ENCODE assay signal across 8 cellular contexts in genomic region chr20:42483694-42484303, GRCh38.
A peak's percentile ranks its signal among the peaks of the same experiment; 100 is the strongest.
DNase-seq lines count a peak whose midpoint lies in the region; FAIRE-seq and TF ChIP-seq lines count a peak whose summit lies in the region.

No MANE protein-coding gene starts in this region.

- POLR2A ChIA-PET in activated CD4-positive, alpha-beta memory T cell treated with anti-CD3 and anti-CD28 coated beads for 36 hours (lab: Charles Lee): no interaction called here
- POLR2A ChIA-PET in activated CD4-positive, alpha-beta memory T cell treated with anti-CD3 and anti-CD28 coated beads, Interleukin-2, amount 10 ng/mL, durations not matched to agents 7 days and 5 days (lab: Charles Lee): no interaction called here

- peak; percentile 10 for DNase-seq in activated CD4-positive, alpha-beta memory T cell treated with anti-CD3 and anti-CD28 coated beads for 36 hours
- no peak for DNase-seq in activated CD4-positive, alpha-beta memory T cell treated with anti-CD3 and anti-CD28 coated beads, Interleukin-2, amount 10 ng/mL, durations not matched to agents 7 days and 5 days
- DNase-seq in M059J (ENCODE audit: low read depth) (peak; percentile 9), endodermal cell (peak; percentile 93), small intestine (peak; percentile 32), GDM1 (lab: John Stamatoyannopoulos, UW) (no peak), NOMO-1 treated with DMSO at 0.1 percent for 48 hours (lab: John Stamatoyannopoulos, UW; ENCODE audit: unreplicated experiment) (no peak), NOMO-1 (lab: John Stamatoyannopoulos, UW; ENCODE audit: unreplicated experiment in 2 of 2) (no peak)

- H3K27me3 Mint-ChIP-seq in activated CD4-positive, alpha-beta memory T cell treated with anti-CD3 and anti-CD28 coated beads for 36 hours: no peaks in the 10 kb centered on the region
- H3K27me3 Mint-ChIP-seq in activated CD4-positive, alpha-beta memory T cell treated with anti-CD3 and anti-CD28 coated beads, Interleukin-2, amount 10 ng/mL, durations not matched to agents 7 days and 5 days: no peaks in the 10 kb centered on the region
- peaks cover 9% of the 10 kb centered on the region for H3K27me3 Mint-ChIP-seq in endodermal cell (ENCODE audit: insufficient read depth)

- no peaks in the 10 kb centered on the region for H3K36me3 Mint-ChIP-seq in activated CD4-positive, alpha-beta memory T cell treated with anti-CD3 and anti-CD28 coated beads for 36 hours
- H3K36me3 Mint-ChIP-seq in activated CD4-positive, alpha-beta memory T cell treated with anti-CD3 and anti-CD28 coated beads, Interleukin-2, amount 10 ng/mL, durations not matched to agents 7 days and 5 days (ENCODE audit: low read depth): no peaks in the 10 kb centered on the region
- H3K36me3 Mint-ChIP-seq in endodermal cell (ENCODE audit: low read depth): no peaks in the 10 kb centered on the region

- no peaks in the 10 kb centered on the region for H3K4me1 Mint-ChIP-seq in activated CD4-positive, alpha-beta memory T cell treated with anti-CD3 and anti-CD28 coated beads for 36 hours (ENCODE audit: low read depth)
- no peaks in the 10 kb centered on the region for H3K4me1 Mint-ChIP-seq in activated CD4-positive, alpha-beta memory T cell treated with anti-CD3 and anti-CD28 coated beads, Interleukin-2, amount 10 ng/mL, durations not matched to agents 7 days and 5 days
- H3K4me1 Mint-ChIP-seq in endodermal cell: no peaks in the 10 kb centered on the region

- peak; percentile 95 for TF ChIP-seq CTCF in endodermal cell (conservative IDR thresholded peaks at IDR 0.05)

- H3K4me3 ChIP-seq in endodermal cell (ENCODE audit: low read length): no peak overlapping the region
- no peak overlapping the region for H3K4me3 ChIP-seq in small intestine (ENCODE audit: low read depth in 1 of 2, low read length in 2 of 2)

- H3K9me3 Mint-ChIP-seq in activated CD4-positive, alpha-beta memory T cell treated with anti-CD3 and anti-CD28 coated beads for 36 hours: peaks cover 4% of the 10 kb centered on the region
- peaks cover 3% of the 10 kb centered on the region for H3K9me3 Mint-ChIP-seq in activated CD4-positive, alpha-beta memory T cell treated with anti-CD3 and anti-CD28 coated beads, Interleukin-2, amount 10 ng/mL, durations not matched to agents 7 days and 5 days
- H3K9me3 Mint-ChIP-seq in endodermal cell: no peaks in the 10 kb centered on the region

- intact Hi-C loops in activated CD4-positive, alpha-beta memory T cell treated with anti-CD3 and anti-CD28 coated beads for 36 hours (cut with micrococcal nuclease): no loop called here

- H3K36me3 ChIP-seq in endodermal cell (ENCODE audit: control insufficient read depth, insufficient read depth, low read length): no peaks in the 10 kb centered on the region
- H3K36me3 ChIP-seq in small intestine (ENCODE audit: control insufficient read depth in 2 of 2, insufficient read depth in 2 of 2, low read length in 2 of 2): no peaks in the 10 kb centered on the region

- no peak for FAIRE-seq in small intestine (lab: Jason Lieb, UNC)

- no peaks in the 10 kb centered on the region for H3K4me1 ChIP-seq in endodermal cell (ENCODE audit: control insufficient read depth, insufficient read depth, low read length)
- H3K4me1 ChIP-seq in small intestine (ENCODE audit: control insufficient read depth in 2 of 2, insufficient read depth in 1 of 2, low read depth in 1 of 2, low read length in 1 of 2): no peaks in the 10 kb centered on the region

- H3K9me3 ChIP-seq in endodermal cell (ENCODE audit: control insufficient read depth, low read length) (no peaks in the 10 kb centered on the region), small intestine (ENCODE audit: control insufficient read depth, low read depth) (no peaks in the 10 kb centered on the region)

- H3K27ac ChIP-seq in endodermal cell (ENCODE audit: low read depth, low read length): no peak overlapping the region
- no peak overlapping the region for H3K27ac ChIP-seq in small intestine (ENCODE audit: low read depth in 1 of 2, low read length in 1 of 2)

- H3K27me3 ChIP-seq in endodermal cell (ENCODE audit: control insufficient read depth, insufficient read depth, low read length, poor library complexity, severe bottlenecking) (peaks cover 9% of the 10 kb centered on the region), small intestine (ENCODE audit: control insufficient read depth in 2 of 2, insufficient read depth in 2 of 2, low read length in 2 of 2) (no peaks in the 10 kb centered on the region)

- CTCF ChIA-PET in activated CD4-positive, alpha-beta memory T cell treated with anti-CD3 and anti-CD28 coated beads for 36 hours (lab: Charles Lee): interaction anchor here (0.6 kb wide), 2 partner anchors 25 to 215 kb away, joined by 3 to 4 read pairs; no protein-coding TSS in a partner anchor
- CTCF ChIA-PET in activated CD4-positive, alpha-beta memory T cell treated with anti-CD3 and anti-CD28 coated beads, Interleukin-2, amount 10 ng/mL, durations not matched to agents 7 days and 5 days (lab: Charles Lee): no interaction called here

- H3K4me3 Mint-ChIP-seq in activated CD4-positive, alpha-beta memory T cell treated with anti-CD3 and anti-CD28 coated beads for 36 hours: no peak overlapping the region
- H3K4me3 Mint-ChIP-seq in activated CD4-positive, alpha-beta memory T cell treated with anti-CD3 and anti-CD28 coated beads, Interleukin-2, amount 10 ng/mL, durations not matched to agents 7 days and 5 days: no peak overlapping the region
- no peak overlapping the region for H3K4me3 Mint-ChIP-seq in endodermal cell

- no peak overlapping the region for H3K27ac Mint-ChIP-seq in activated CD4-positive, alpha-beta memory T cell treated with anti-CD3 and anti-CD28 coated beads for 36 hours
- H3K27ac Mint-ChIP-seq in activated CD4-positive, alpha-beta memory T cell treated with anti-CD3 and anti-CD28 coated beads, Interleukin-2, amount 10 ng/mL, durations not matched to agents 7 days and 5 days: no peak overlapping the region
- no peak overlapping the region for H3K27ac Mint-ChIP-seq in endodermal cell

- 37 to 39% methylated on average over 6 to 7 of the region's 7 CpGs for WGBS in endodermal cell (ENCODE audit: insufficient coverage in 1 of 2, insufficient read length in 1 of 2), 2 experiments
- WGBS in small intestine, 3 donors: 35 to 40% (median 36%) methylated on average over 7 of the region's 7 CpGs

- no peak overlapping the region for H3K9ac ChIP-seq in endodermal cell (ENCODE audit: extremely low read depth, low read length, poor library complexity, severe bottlenecking)

Comparison
In these comparisons a context has a peak if more than half of its experiments do, and no peak if none do; other contexts are left out.
1. DNase-seq: peak in activated CD4-positive, alpha-beta memory T cell treated with anti-CD3 and anti-CD28 coated beads for 36 hours (single experiment), M059J (single experiment), endodermal cell (single experiment) and small intestine (single experiment); none in activated CD4-positive, alpha-beta memory T cell treated with anti-CD3 and anti-CD28 coated beads, Interleukin-2, amount 10 ng/mL, durations not matched to agents 7 days and 5 days (single experiment), GDM1 (single experiment), NOMO-1 treated with DMSO at 0.1 percent for 48 hours (single experiment) and NOMO-1 (0 of 2).